ENCODE assay signal across 1 cellular context in genomic region chr5:109485030-109485429, GRCh38.
A peak's percentile ranks its signal among the peaks of the same experiment; 100 is the strongest.
TF ChIP-seq lines count a peak whose summit lies in the region.

No MANE protein-coding gene starts in this region.

TF ChIP-seq in HepG2, 621 proteins besides CTCF, POLR2A, EP300 and RAD21 (continued from another document and continues in another):
- TF ChIP-seq HMGXB3 (CRISPR knock-in tag; IDR thresholded peaks at IDR 0.05; ENCODE audit: borderline replicate concordance), result peak; percentile 69; the same call in 1 of the 2 replicates
- no peak for TF ChIP-seq PAF1 (CRISPR knock-in tag; IDR thresholded peaks at IDR 0.05)
- no peak for TF ChIP-seq HDAC6 (IDR thresholded peaks at IDR 0.05; ENCODE audit: low read depth, low read length)
- TF ChIP-seq ZNF576 (CRISPR knock-in tag; IDR thresholded peaks at IDR 0.05), result no peak
- TF ChIP-seq ZNF331 (CRISPR knock-in tag; IDR thresholded peaks at IDR 0.05), result peak; percentile 86; the same call in 1 of the 2 replicates
- TF ChIP-seq, protein P1, sequence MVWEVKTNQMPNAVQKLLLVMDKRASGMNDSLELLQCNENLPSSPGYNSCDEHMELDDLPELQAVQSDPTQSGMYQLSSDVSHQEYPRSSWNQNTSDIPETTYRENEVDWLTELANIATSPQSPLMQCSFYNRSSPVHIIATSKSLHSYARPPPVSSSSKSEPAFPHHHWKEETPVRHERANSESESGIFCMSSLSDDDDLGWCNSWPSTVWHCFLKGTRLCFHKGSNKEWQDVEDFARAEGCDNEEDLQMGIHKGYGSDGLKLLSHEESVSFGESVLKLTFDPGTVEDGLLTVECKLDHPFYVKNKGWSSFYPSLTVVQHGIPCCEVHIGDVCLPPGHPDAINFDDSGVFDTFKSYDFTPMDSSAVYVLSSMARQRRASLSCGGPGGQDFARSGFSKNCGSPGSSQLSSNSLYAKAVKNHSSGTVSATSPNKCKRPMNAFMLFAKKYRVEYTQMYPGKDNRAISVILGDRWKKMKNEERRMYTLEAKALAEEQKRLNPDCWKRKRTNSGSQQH (CRISPR knock-in tag; IDR thresholded peaks at IDR 0.05; ENCODE audit: low read depth), result no peak
- TF ChIP-seq MEIS2 (CRISPR knock-in tag; IDR thresholded peaks at IDR 0.05), result peak; percentile 59; the same call in 1 of the 2 replicates
- TF ChIP-seq ZNF557 (CRISPR knock-in tag; IDR thresholded peaks at IDR 0.05), result no peak
- TF ChIP-seq SMAD9 (CRISPR knock-in tag; IDR thresholded peaks at IDR 0.05), result no peak
- TF ChIP-seq KLF15 (CRISPR knock-in tag; IDR thresholded peaks at IDR 0.05; ENCODE audit: borderline replicate concordance), result no peak
- no peak for TF ChIP-seq ZNF577 (CRISPR knock-in tag; IDR thresholded peaks at IDR 0.05; ENCODE audit: borderline replicate concordance, low read depth)
- no peak for TF ChIP-seq ZBTB40 (IDR thresholded peaks at IDR 0.05)
- TF ChIP-seq ZBTB40 (CRISPR knock-in tag; IDR thresholded peaks at IDR 0.05), result peak; percentile 32; the same call in 1 of the 2 replicates
- no peak for TF ChIP-seq MZF1 (CRISPR knock-in tag; IDR thresholded peaks at IDR 0.05; ENCODE audit: borderline replicate concordance)
- TF ChIP-seq RBM39 (IDR thresholded peaks at IDR 0.05; ENCODE audit: low read depth, low read length, poor library complexity, severe bottlenecking), result no peak
- TF ChIP-seq, protein P2, sequence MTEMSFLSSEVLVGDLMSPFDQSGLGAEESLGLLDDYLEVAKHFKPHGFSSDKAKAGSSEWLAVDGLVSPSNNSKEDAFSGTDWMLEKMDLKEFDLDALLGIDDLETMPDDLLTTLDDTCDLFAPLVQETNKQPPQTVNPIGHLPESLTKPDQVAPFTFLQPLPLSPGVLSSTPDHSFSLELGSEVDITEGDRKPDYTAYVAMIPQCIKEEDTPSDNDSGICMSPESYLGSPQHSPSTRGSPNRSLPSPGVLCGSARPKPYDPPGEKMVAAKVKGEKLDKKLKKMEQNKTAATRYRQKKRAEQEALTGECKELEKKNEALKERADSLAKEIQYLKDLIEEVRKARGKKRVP (CRISPR knock-in tag; IDR thresholded peaks at IDR 0.05), result no peak; a peak in 1 of 4 replicates
- TF ChIP-seq HHEX (CRISPR knock-in tag; IDR thresholded peaks at IDR 0.05), result no peak
- TF ChIP-seq CREB1 (IDR thresholded peaks at IDR 0.05), result no peak
- TF ChIP-seq CREB1 (CRISPR knock-in tag; IDR thresholded peaks at IDR 0.05), result peak; percentile 19; the same call in 1 of the 2 replicates
- peak; percentile 35; the same call in 1 of the 2 replicates for TF ChIP-seq ZNF83 (CRISPR knock-in tag; IDR thresholded peaks at IDR 0.05; ENCODE audit: borderline replicate concordance)
- no peak for TF ChIP-seq STAT5B (CRISPR knock-in tag; IDR thresholded peaks at IDR 0.05)
- TF ChIP-seq SMAD1 (CRISPR knock-in tag; IDR thresholded peaks at IDR 0.05; ENCODE audit: borderline replicate concordance, low read depth), result no peak
- TF ChIP-seq ZNF775 (CRISPR knock-in tag; IDR thresholded peaks at IDR 0.05; ENCODE audit: borderline replicate concordance), result no peak
- TF ChIP-seq CCAR2 (optimal IDR thresholded peaks at IDR 0.05; ENCODE audit: low read depth, low read length), result no peak
- TF ChIP-seq, protein P3, sequence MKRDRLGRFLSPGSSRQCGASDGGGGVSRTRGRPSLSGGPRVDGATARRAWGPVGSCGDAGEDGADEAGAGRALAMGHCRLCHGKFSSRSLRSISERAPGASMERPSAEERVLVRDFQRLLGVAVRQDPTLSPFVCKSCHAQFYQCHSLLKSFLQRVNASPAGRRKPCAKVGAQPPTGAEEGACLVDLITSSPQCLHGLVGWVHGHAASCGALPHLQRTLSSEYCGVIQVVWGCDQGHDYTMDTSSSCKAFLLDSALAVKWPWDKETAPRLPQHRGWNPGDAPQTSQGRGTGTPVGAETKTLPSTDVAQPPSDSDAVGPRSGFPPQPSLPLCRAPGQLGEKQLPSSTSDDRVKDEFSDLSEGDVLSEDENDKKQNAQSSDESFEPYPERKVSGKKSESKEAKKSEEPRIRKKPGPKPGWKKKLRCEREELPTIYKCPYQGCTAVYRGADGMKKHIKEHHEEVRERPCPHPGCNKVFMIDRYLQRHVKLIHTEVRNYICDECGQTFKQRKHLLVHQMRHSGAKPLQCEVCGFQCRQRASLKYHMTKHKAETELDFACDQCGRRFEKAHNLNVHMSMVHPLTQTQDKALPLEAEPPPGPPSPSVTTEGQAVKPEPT (CRISPR knock-in tag; IDR thresholded peaks at IDR 0.05; ENCODE audit: low read depth), result no peak
- TF ChIP-seq NKX3-1 (CRISPR knock-in tag; IDR thresholded peaks at IDR 0.05), result no peak
- TF ChIP-seq MXD3 (CRISPR knock-in tag; IDR thresholded peaks at IDR 0.05), result no peak
- peak; percentile 64 for TF ChIP-seq CREM (IDR thresholded peaks at IDR 0.05)
- TF ChIP-seq CREM (CRISPR knock-in tag; IDR thresholded peaks at IDR 0.05), result no peak
- TF ChIP-seq KLF11 (CRISPR knock-in tag; IDR thresholded peaks at IDR 0.05), result peak; percentile 48; the same call in 1 of the 2 replicates
- TF ChIP-seq TBL1XR1 (IDR thresholded peaks at IDR 0.05; ENCODE audit: borderline replicate concordance, low read length, partially characterized antibody), result no peak
- TF ChIP-seq, protein P4, sequence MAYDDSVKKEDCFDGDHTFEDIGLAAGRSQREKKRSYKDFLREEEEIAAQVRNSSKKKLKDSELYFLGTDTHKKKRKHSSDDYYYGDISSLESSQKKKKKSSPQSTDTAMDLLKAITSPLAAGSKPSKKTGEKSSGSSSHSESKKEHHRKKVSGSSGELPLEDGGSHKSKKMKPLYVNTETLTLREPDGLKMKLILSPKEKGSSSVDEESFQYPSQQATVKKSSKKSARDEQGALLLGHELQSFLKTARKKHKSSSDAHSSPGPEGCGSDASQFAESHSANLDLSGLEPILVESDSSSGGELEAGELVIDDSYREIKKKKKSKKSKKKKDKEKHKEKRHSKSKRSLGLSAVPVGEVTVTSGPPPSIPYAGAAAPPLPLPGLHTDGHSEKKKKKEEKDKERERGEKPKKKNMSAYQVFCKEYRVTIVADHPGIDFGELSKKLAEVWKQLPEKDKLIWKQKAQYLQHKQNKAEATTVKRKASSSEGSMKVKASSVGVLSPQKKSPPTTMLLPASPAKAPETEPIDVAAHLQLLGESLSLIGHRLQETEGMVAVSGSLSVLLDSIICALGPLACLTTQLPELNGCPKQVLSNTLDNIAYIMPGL (CRISPR knock-in tag; IDR thresholded peaks at IDR 0.05; ENCODE audit: borderline replicate concordance in 1 of 2, low read depth in 1 of 2), result 0 out of 4 replicates have a peak, but pooled peaks of 1 of the 2 experiments have one; percentile 27
- 0 out of 2 replicates have a peak, but pooled peaks have one; percentile 25 for TF ChIP-seq NAIF1 (CRISPR knock-in tag; IDR thresholded peaks at IDR 0.05; ENCODE audit: borderline replicate concordance)
- TF ChIP-seq ZNF782 (CRISPR knock-in tag; IDR thresholded peaks at IDR 0.05; ENCODE audit: borderline replicate concordance), result no peak
- TF ChIP-seq SRSF9 (IDR thresholded peaks at IDR 0.05; ENCODE audit: borderline replicate concordance, insufficient read depth, low read depth, low read length, poor library complexity, severe bottlenecking), result no peak
- no peak for TF ChIP-seq ARID2 (CRISPR knock-in tag; IDR thresholded peaks at IDR 0.05; ENCODE audit: borderline replicate concordance)
- no peak; the same call in 1 of the 2 replicates for TF ChIP-seq MBD4 (IDR thresholded peaks at IDR 0.05; ENCODE audit: borderline replicate concordance, low read length)
- TF ChIP-seq NFYC (CRISPR knock-in tag; IDR thresholded peaks at IDR 0.05), result no peak; the same call in 1 of the 2 replicates
- no peak for TF ChIP-seq ZBTB1 (CRISPR knock-in tag; IDR thresholded peaks at IDR 0.05; ENCODE audit: borderline replicate concordance)
- TF ChIP-seq ZSCAN29 (CRISPR knock-in tag; conservative IDR thresholded peaks at IDR 0.05), result no peak
- TF ChIP-seq RARG (CRISPR knock-in tag; IDR thresholded peaks at IDR 0.05; ENCODE audit: low read depth), result no peak
- TF ChIP-seq ZNF781 (CRISPR knock-in tag; IDR thresholded peaks at IDR 0.05; ENCODE audit: borderline replicate concordance, not compliant biosample characterization), result no peak
- peak; percentile 30 for TF ChIP-seq ZEB1 (IDR thresholded peaks at IDR 0.05; ENCODE audit: insufficient replicate concordance, low read depth)
- no peak; the same call in 1 of the 2 replicates for TF ChIP-seq ZNF124 (CRISPR knock-in tag; IDR thresholded peaks at IDR 0.05)
- TF ChIP-seq ZFP62 (CRISPR knock-in tag; IDR thresholded peaks at IDR 0.05), result no peak
- no peak for TF ChIP-seq CENPT (CRISPR knock-in tag; IDR thresholded peaks at IDR 0.05; ENCODE audit: low read depth)
